ENCODE assay signal across 15 cellular contexts in the genomic region with DNA sequence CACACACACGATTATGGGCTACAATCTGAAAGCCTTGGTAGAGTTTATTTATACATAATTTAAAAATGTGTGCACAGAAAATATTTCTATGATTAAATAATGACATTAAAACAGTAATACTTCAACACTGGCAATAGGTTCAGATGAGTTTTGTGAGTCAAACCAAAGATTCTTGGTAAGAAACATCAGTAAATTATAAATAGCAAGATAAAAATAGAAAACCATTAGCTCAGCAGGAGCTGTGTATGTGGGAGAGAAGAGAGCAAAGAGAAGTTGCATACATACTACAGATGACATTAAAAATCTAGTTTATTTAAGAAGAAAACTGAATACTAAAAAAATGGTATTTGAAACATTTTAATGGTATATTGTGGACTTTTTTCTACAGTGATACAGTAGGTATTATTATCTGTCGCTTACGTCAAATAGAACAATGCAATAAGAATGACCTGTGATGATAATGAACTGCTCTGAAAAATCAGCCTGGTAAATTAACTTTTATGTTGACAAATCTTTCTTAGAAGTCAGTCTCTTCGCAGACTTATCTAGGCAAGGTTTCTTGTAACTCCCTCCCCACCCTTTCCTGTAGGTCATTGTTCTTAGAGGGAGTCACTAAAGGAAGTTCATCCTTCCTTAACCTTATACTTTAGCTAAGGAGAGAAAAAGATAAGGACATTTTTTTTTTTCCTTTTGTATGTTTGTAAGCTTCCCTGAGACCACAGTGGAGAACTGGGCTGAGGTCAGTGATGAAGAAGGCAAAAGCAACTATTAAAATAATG.
DNase-seq lines count a peak whose midpoint lies in the region; ATAC-seq lines count a peak whose summit lies in the region.
"Had no signal": no experiment of that assay in that cellular context is flagged by ENCODE, and none has a peak within 500 bp of the region (broad histone marks: within the 10 kb centered on the region; RNA-seq: fewer than 3 reads in every experiment).

No MANE protein-coding gene starts in this region.

- H4K91ac ChIP-seq in mesenchymal stem cell (ENCODE audit: low read length): no peak overlapping the region

- no peak overlapping the region for H3K27ac ChIP-seq in mesenchymal stem cell (ENCODE audit: low read length, poor library complexity, severe bottlenecking)
- H3K27ac ChIP-seq: prostate gland had no signal

- no peaks in the 10 kb centered on the region for H3K27me3 ChIP-seq in endocrine pancreas (ENCODE audit: control insufficient read depth, insufficient read depth, low read length)
- H3K27me3 ChIP-seq in mesenchymal stem cell (ENCODE audit: control insufficient read depth in 1 of 2, insufficient read depth in 1 of 2, low read length in 2 of 2): no peaks in the 10 kb centered on the region

- no peak overlapping the region for H3K23ac ChIP-seq in mesenchymal stem cell (ENCODE audit: low read length in 2 of 2)

- no peaks in the 10 kb centered on the region for H3K9me3 ChIP-seq in endocrine pancreas (ENCODE audit: control insufficient read depth, low read length)
- no peaks in the 10 kb centered on the region for H3K9me3 ChIP-seq in mesenchymal stem cell (ENCODE audit: control insufficient read depth, low read length)
- H3K9me3 ChIP-seq: prostate gland had no signal

- H3K36me3 ChIP-seq in endocrine pancreas (ENCODE audit: control insufficient read depth, insufficient read depth, low read length) (no peaks in the 10 kb centered on the region), mesenchymal stem cell (ENCODE audit: control insufficient read depth in 1 of 2, insufficient read depth in 2 of 2, low read depth in 1 of 2, low read length in 2 of 2) (no peaks in the 10 kb centered on the region)
- H3K36me3 ChIP-seq: prostate gland had no signal

- H3K14ac ChIP-seq in mesenchymal stem cell (ENCODE audit: low read length in 2 of 2): no peak overlapping the region

- no peak for ATAC-seq in activated CD4-positive, CD25-positive, alpha-beta regulatory T cell treated with anti-CD3 and anti-CD28 coated beads, Interleukin-2, amount 50 U/mL, for 24 hours
- ATAC-seq in HG02885 (IDR thresholded peaks at IDR 0.05; ENCODE audit: poor library complexity, unreplicated experiment) (no peak), GM18909 (IDR thresholded peaks at IDR 0.05; ENCODE audit: poor library complexity, unreplicated experiment) (no peak)
- ATAC-seq: activated T-cell treated with anti-CD3 and anti-CD28 coated beads, Interleukin-2, amount 50 U/mL, for 72 hours; T-cell had no signal

- H2BK120ac ChIP-seq in mesenchymal stem cell (ENCODE audit: low read depth, low read length): no peak overlapping the region

- no peak overlapping the region for H4K8ac ChIP-seq in mesenchymal stem cell (ENCODE audit: low read length)

- H2AFZ ChIP-seq in mesenchymal stem cell (ENCODE audit: low read depth, low read length): no peak overlapping the region

- H3K4me1 ChIP-seq in endocrine pancreas (ENCODE audit: control insufficient read depth, insufficient read depth, low read length) (no peaks in the 10 kb centered on the region), mesenchymal stem cell (ENCODE audit: control insufficient read depth, insufficient read depth, low read depth, low read length) (peaks cover 2% of the 10 kb centered on the region)
- H3K4me1 ChIP-seq: prostate gland had no signal

- no peaks in the 10 kb centered on the region for H3K79me1 ChIP-seq in mesenchymal stem cell (replicated peaks; ENCODE audit: low read length, poor library complexity, severe bottlenecking)

- DNase-seq in AG08395 (ENCODE audit: low spot score) (peak; percentile 43), NCI-H226 (peak; percentile 38), mesenchymal stem cell (peak; percentile 65), hippocampal formation (lab: John Stamatoyannopoulos, UW) (no peak)
- DNase-seq: ACHN; activated CD4-positive, alpha-beta T cell treated with anti-CD3 and anti-CD28 coated beads for 4 hours; activated T-cell treated with anti-CD3 and anti-CD28 coated beads, Interleukin-2, amount 50 U/mL, for 72 hours; DMS 273 treated with DMSO at 0.1 percent for 48 hours; NCI-H446; T-cell had no signal

- peak overlapping the region; percentile 18 for H3K4me3 ChIP-seq in endocrine pancreas (ENCODE audit: control insufficient read depth, insufficient read depth, low read length)
- no peak overlapping the region for H3K4me3 ChIP-seq in mesenchymal stem cell (ENCODE audit: insufficient read depth in 1 of 2, low read depth in 1 of 2, low read length in 2 of 2)
- H3K4me3 ChIP-seq: prostate gland had no signal

- no peak overlapping the region for H3K18ac ChIP-seq in mesenchymal stem cell (ENCODE audit: low read depth in 1 of 2, low read length in 2 of 2)

- no peak overlapping the region for H2BK5ac ChIP-seq in mesenchymal stem cell (ENCODE audit: low read depth, low read length, poor library complexity, severe bottlenecking)

- H3K4me2 ChIP-seq in mesenchymal stem cell (ENCODE audit: low read length, poor library complexity, severe bottlenecking): no peak overlapping the region

- WGBS in mesenchymal stem cell: 100% methylated on average over 2 of the region's 4 CpGs

- H2BK15ac ChIP-seq in mesenchymal stem cell (ENCODE audit: low read depth, poor library complexity, severe bottlenecking): no peak overlapping the region

- no peak overlapping the region for H2BK12ac ChIP-seq in mesenchymal stem cell (ENCODE audit: low read length in 2 of 2)

- H2AK5ac ChIP-seq in mesenchymal stem cell (ENCODE audit: low read length, severe bottlenecking): no peak overlapping the region

- H3K9ac ChIP-seq in endocrine pancreas (ENCODE audit: control insufficient read depth, insufficient read depth, low read length): no peak overlapping the region
- H3K9ac ChIP-seq in mesenchymal stem cell (ENCODE audit: low read length): peak overlapping the region; percentile 68

- H3K4ac ChIP-seq in mesenchymal stem cell (ENCODE audit: low read depth in 1 of 2, low read length in 2 of 2): no peak overlapping the region

Comparison
In these comparisons a context has a peak if more than half of its experiments do, and no peak if none do; other contexts are left out.
1. DNase-seq: peak in AG08395 (single experiment), NCI-H226 (single experiment) and mesenchymal stem cell (single experiment); none in hippocampal formation (0 of 2).